8 cellular contexts compared by ENCODE assay signal in genomic region chr6:3258720-3259490, GRCh38. TPM values are rescaled to one million over a fixed set of nuclear protein-coding genes. Genes with fewer than 3 reads are reported as not detected.
DNase-seq lines count a peak whose midpoint lies in the region; ATAC-seq and TF ChIP-seq lines count a peak whose summit lies in the region.

TSS of gene PSMG4 (plus strand) at chr6:3258947. CDS start at chr6:3259023, 76 bp downstream.

- H3K27ac ChIP-seq in DND-41 (ENCODE audit: low read length) (peak within 1 kb of the TSS; percentile 87), GM23248 (peak within 1 kb of the TSS; percentile 49)
- peak within 1 kb of the TSS; percentile 80 for H3K27ac ChIP-seq in naive thymus-derived CD4-positive, alpha-beta T cell (ENCODE audit: low read depth, low read length)

- H3K4me1 Mint-ChIP-seq in activated T-helper 1 cell treated with anti-CD3 and anti-CD28 coated beads, Interleukin-12 subunit alpha, Interleukin-12 subunit beta, Interleukin-2, Interleukin-4 antibody, amounts not matched to agents 30 ng/mL and 10 ng/mL and 1 ng/mL, durations not matched to agents 14 hours and 24 hours and 36 hours (ENCODE audit: low read depth), result peaks cover 39% of the 10 kb centered on the region
- peaks cover 28 to 45% (median 42%) of the 10 kb centered on the region in 7 donors for H3K4me1 Mint-ChIP-seq in naive thymus-derived CD4-positive, alpha-beta T cell
- peaks cover 39% of the 10 kb centered on the region for H3K4me1 Mint-ChIP-seq in stimulated activated effector memory CD8-positive, alpha-beta T cell treated with anti-CD3 and anti-CD28 coated beads, Interleukin-12 subunit alpha, Interleukin-12 subunit beta, amount 100 ng/mL, for 72 hours

- H3K27me3 ChIP-seq in DND-41 (ENCODE audit: insufficient read depth, low read length, poor library complexity) (no peaks in the 10 kb centered on the region), GM23248 (replicated peaks; ENCODE audit: insufficient read depth) (no peaks in the 10 kb centered on the region)
- H3K27me3 ChIP-seq in naive thymus-derived CD4-positive, alpha-beta T cell (ENCODE audit: control insufficient read depth in 2 of 2, insufficient read depth in 2 of 2, low read length in 2 of 2), result no peaks in the 10 kb centered on the region

- peaks cover 52% of the 10 kb centered on the region for H3K79me2 ChIP-seq in DND-41 (ENCODE audit: insufficient read depth, low read length)
- peaks cover 46% of the 10 kb centered on the region for H3K79me2 ChIP-seq in GM23248 (ENCODE audit: insufficient read depth)

- H3K9me2 ChIP-seq in GM23248 (ENCODE audit: insufficient read depth), result no peaks in the 10 kb centered on the region

- H3K4me1 ChIP-seq in DND-41 (ENCODE audit: insufficient read depth, low read length) (peaks cover 48% of the 10 kb centered on the region), GM23248 (ENCODE audit: insufficient read depth) (peaks cover 12% of the 10 kb centered on the region)
- H3K4me1 ChIP-seq in naive thymus-derived CD4-positive, alpha-beta T cell (ENCODE audit: control insufficient read depth in 2 of 2, insufficient read depth in 2 of 2, low read length in 2 of 2), result peaks cover 19 to 26% of the 10 kb centered on the region in 2 donors

- ATAC-seq in DND-41 (ENCODE audit: insufficient read depth, low read depth), result peak; percentile 79
- ATAC-seq in naive thymus-derived CD4-positive, alpha-beta T cell, result peak; percentile 97
- ATAC-seq in stimulated activated effector memory CD8-positive, alpha-beta T cell treated with anti-CD3 and anti-CD28 coated beads, Interleukin-12 subunit alpha, Interleukin-12 subunit beta, amount 100 ng/mL, for 72 hours, result peak; percentile 87

- H3K9me3 ChIP-seq in DND-41 (ENCODE audit: insufficient read depth, low read length, severe bottlenecking) (no peaks in the 10 kb centered on the region), GM23248 (ENCODE audit: low read depth) (no peaks in the 10 kb centered on the region)
- no peaks in the 10 kb centered on the region for H3K9me3 ChIP-seq in naive thymus-derived CD4-positive, alpha-beta T cell (ENCODE audit: control insufficient read depth in 2 of 3, low read length in 3 of 3)

- peak within 1 kb of the TSS; percentile 99 for H3K4me3 Mint-ChIP-seq in activated T-helper 1 cell treated with anti-CD3 and anti-CD28 coated beads, Interleukin-12 subunit alpha, Interleukin-12 subunit beta, Interleukin-2, Interleukin-4 antibody, amounts not matched to agents 30 ng/mL and 10 ng/mL and 1 ng/mL, durations not matched to agents 14 hours and 24 hours and 36 hours
- H3K4me3 Mint-ChIP-seq in naive thymus-derived CD4-positive, alpha-beta T cell, result peak within 1 kb of the TSS; percentile 85 to 99 (median 97)
- peak within 1 kb of the TSS; percentile 93 for H3K4me3 Mint-ChIP-seq in stimulated activated effector memory CD8-positive, alpha-beta T cell treated with anti-CD3 and anti-CD28 coated beads, Interleukin-12 subunit alpha, Interleukin-12 subunit beta, amount 100 ng/mL, for 72 hours

- H3K27ac Mint-ChIP-seq in activated T-helper 1 cell treated with anti-CD3 and anti-CD28 coated beads, Interleukin-12 subunit alpha, Interleukin-12 subunit beta, Interleukin-2, Interleukin-4 antibody, amounts not matched to agents 30 ng/mL and 10 ng/mL and 1 ng/mL, durations not matched to agents 14 hours and 24 hours and 36 hours, result peak within 1 kb of the TSS; percentile 95
- peak within 1 kb of the TSS; percentile 84 to 98 (median 92) for H3K27ac Mint-ChIP-seq in naive thymus-derived CD4-positive, alpha-beta T cell
- H3K27ac Mint-ChIP-seq in stimulated activated effector memory CD8-positive, alpha-beta T cell treated with anti-CD3 and anti-CD28 coated beads, Interleukin-12 subunit alpha, Interleukin-12 subunit beta, amount 100 ng/mL, for 72 hours, result peak within 1 kb of the TSS; percentile 92

- 2% methylated on average over 41 to 72 of the region's 80 CpGs for WGBS in GM23248 (ENCODE audit: low coverage in 1 of 2, low lambda C conversion rate in 2 of 2, missing lambda C conversion rate in 2 of 2), 2 experiments

- H3K4me2 ChIP-seq in DND-41 (ENCODE audit: insufficient read depth, low read length) (peak within 1 kb of the TSS; percentile 97), GM23248 (ENCODE audit: unreplicated experiment) (peak within 1 kb of the TSS; percentile 95)

- no peaks in the 10 kb centered on the region for H3F3A ChIP-seq in GM23248 (ENCODE audit: insufficient read depth)

- TF ChIP-seq CTCF in DND-41 (IDR thresholded peaks at IDR 0.05; ENCODE audit: borderline replicate concordance, extremely low read depth, low read length, poor library complexity, severe bottlenecking), result no peak

- in situ Hi-C loops in GM23248 (cut with MboI), result no loop called here

- DNase-seq in DND-41 (peak; percentile 91), GM23248 (peak; percentile 95), LHCN-M2 (ENCODE audit: low read depth) (peak; percentile 84), RKO (ENCODE audit: low spot score) (peak; percentile 85), fibroblast of gingiva (ENCODE audit: low read depth) (peak; percentile 88)
- peak; percentile 91 for DNase-seq in activated T-helper 1 cell treated with anti-CD3 and anti-CD28 coated beads, Interleukin-12 subunit alpha, Interleukin-12 subunit beta, Interleukin-2, Interleukin-4 antibody, amounts not matched to agents 30 ng/mL and 10 ng/mL and 1 ng/mL, durations not matched to agents 14 hours and 24 hours and 36 hours (ENCODE audit: low spot score)
- peak; percentile 81 to 98 (median 89) for DNase-seq in naive thymus-derived CD4-positive, alpha-beta T cell
- DNase-seq in stimulated activated effector memory CD8-positive, alpha-beta T cell treated with anti-CD3 and anti-CD28 coated beads, Interleukin-12 subunit alpha, Interleukin-12 subunit beta, amount 100 ng/mL, for 72 hours (ENCODE audit: low spot score in 2 of 2), result peak; percentile 94 to 98

- peak within 1 kb of the TSS; percentile 96 for H2AFZ ChIP-seq in DND-41 (ENCODE audit: low read depth, low read length)
- H2AFZ ChIP-seq in GM23248, result peak within 1 kb of the TSS; percentile 87

- peak within 1 kb of the TSS; percentile 99 to 100 for H3K4me3 ChIP-seq in DND-41 (ENCODE audit: low read depth in 1 of 2, low read length in 2 of 2)
- peak within 1 kb of the TSS; percentile 85 for H3K4me3 ChIP-seq in GM23248
- peak within 1 kb of the TSS; percentile 85 for H3K4me3 ChIP-seq in naive thymus-derived CD4-positive, alpha-beta T cell (ENCODE audit: low read length)

- H3K36me3 ChIP-seq in DND-41 (ENCODE audit: insufficient read depth, low read length) (peaks cover 36% of the 10 kb centered on the region), GM23248 (ENCODE audit: low read depth) (no peaks in the 10 kb centered on the region)
- H3K36me3 ChIP-seq in naive thymus-derived CD4-positive, alpha-beta T cell (ENCODE audit: control insufficient read depth in 2 of 3, insufficient read depth in 3 of 3, low read length in 3 of 3), result peaks cover 0 to 14% (median 1%) of the 10 kb centered on the region in 3 experiments

- peaks cover 43% of the 10 kb centered on the region for H4K20me1 ChIP-seq in DND-41 (ENCODE audit: insufficient read depth, low read length)
- H4K20me1 ChIP-seq in GM23248 (ENCODE audit: insufficient read depth), result no peaks in the 10 kb centered on the region

- CTCF ChIA-PET in naive thymus-derived CD4-positive, alpha-beta T cell (lab: Charles Lee), result interaction anchor here (0.9 to 1.0 kb wide), 2 partner anchors 11 to 136 kb away, joined by 3 to 4 read pairs; no protein-coding TSS in a partner anchor

- POLR2A ChIA-PET in naive thymus-derived CD4-positive, alpha-beta T cell (lab: Charles Lee), result interaction anchor here (1.5 to 1.8 kb wide), 3 partner anchors 101 to 762 kb away, joined by 3 to 5 read pairs (median 5); partner anchors contain the start of genes FAM50B and TUBB2A

- intact Hi-C loops in activated T-helper 1 cell treated with anti-CD3 and anti-CD28 coated beads, Interleukin-12 subunit alpha, Interleukin-12 subunit beta, Interleukin-2, Interleukin-4 antibody, amounts not matched to agents 30 ng/mL and 10 ng/mL and 1 ng/mL, durations not matched to agents 14 hours and 24 hours and 36 hours (cut with micrococcal nuclease), result loop anchor here (1.0 to 2.0 kb wide), 11 partner anchors 50 to 876 kb away; partner anchors contain the start of genes BPHL, ECI2, FAM50B and NQO2
- intact Hi-C loops in naive thymus-derived CD4-positive, alpha-beta T cell (cut with micrococcal nuclease), result loop anchor here (1.0 to 10.0 kb wide), 14 partner anchors 97 to 1014 kb away; partner anchors contain the start of genes BPHL (in 2 of the 2), TUBB2A (in 2 of the 2), WRNIP1 (in 2 of the 2) and ECI2 (in 1 of the 2)

- peaks cover 18% of the 10 kb centered on the region for H3K36me3 Mint-ChIP-seq in activated T-helper 1 cell treated with anti-CD3 and anti-CD28 coated beads, Interleukin-12 subunit alpha, Interleukin-12 subunit beta, Interleukin-2, Interleukin-4 antibody, amounts not matched to agents 30 ng/mL and 10 ng/mL and 1 ng/mL, durations not matched to agents 14 hours and 24 hours and 36 hours (ENCODE audit: low read depth)
- H3K36me3 Mint-ChIP-seq in naive thymus-derived CD4-positive, alpha-beta T cell, result peaks cover 0 to 5% (median 3%) of the 10 kb centered on the region in 5 donors
- H3K36me3 Mint-ChIP-seq in stimulated activated effector memory CD8-positive, alpha-beta T cell treated with anti-CD3 and anti-CD28 coated beads, Interleukin-12 subunit alpha, Interleukin-12 subunit beta, amount 100 ng/mL, for 72 hours, result peaks cover 26% of the 10 kb centered on the region

- H3K9ac ChIP-seq in DND-41 (ENCODE audit: low read depth, low read length), result peak within 1 kb of the TSS; percentile 95
- H3K9ac ChIP-seq in GM23248, result peak within 1 kb of the TSS; percentile 79

- H3K9me3 Mint-ChIP-seq in activated T-helper 1 cell treated with anti-CD3 and anti-CD28 coated beads, Interleukin-12 subunit alpha, Interleukin-12 subunit beta, Interleukin-2, Interleukin-4 antibody, amounts not matched to agents 30 ng/mL and 10 ng/mL and 1 ng/mL, durations not matched to agents 14 hours and 24 hours and 36 hours, result peaks cover 4% of the 10 kb centered on the region
- peaks cover 0 to 5% (median 1%) of the 10 kb centered on the region in 11 donors for H3K9me3 Mint-ChIP-seq in naive thymus-derived CD4-positive, alpha-beta T cell
- H3K9me3 Mint-ChIP-seq in stimulated activated effector memory CD8-positive, alpha-beta T cell treated with anti-CD3 and anti-CD28 coated beads, Interleukin-12 subunit alpha, Interleukin-12 subunit beta, amount 100 ng/mL, for 72 hours, result no peaks in the 10 kb centered on the region

- peaks cover 11% of the 10 kb centered on the region for H3K27me3 Mint-ChIP-seq in activated T-helper 1 cell treated with anti-CD3 and anti-CD28 coated beads, Interleukin-12 subunit alpha, Interleukin-12 subunit beta, Interleukin-2, Interleukin-4 antibody, amounts not matched to agents 30 ng/mL and 10 ng/mL and 1 ng/mL, durations not matched to agents 14 hours and 24 hours and 36 hours (ENCODE audit: insufficient read depth)
- peaks cover 0 to 25% (median 0%) of the 10 kb centered on the region in 5 donors for H3K27me3 Mint-ChIP-seq in naive thymus-derived CD4-positive, alpha-beta T cell

RNA-seq across cellular contexts. Expression of gene PSMG4, which starts in this region (rescaled TPM):
- 20.0 and 24.5 TPM in 2 replicates for total RNA-seq in GM23248 (2014; rRNA removed; shearing (Covaris generic))
- polyA plus RNA-seq in GM23248 (2016; fragmentation: Nextera tagmentation; extraction: Ambion mirVana), result 46.9 and 47.1 TPM in 2 replicates
- 29.9 and 30.6 TPM in 2 replicates for total RNA-seq in LHCN-M2 (2014; rRNA removed)
- polyA plus RNA-seq in LHCN-M2 (2012), result 25.7 TPM
- 32.1 and 35.4 TPM in 2 replicates for total RNA-seq in activated T-helper 1 cell treated with anti-CD3 and anti-CD28 coated beads, Interleukin-12 subunit alpha, Interleukin-12 subunit beta, Interleukin-2, Interleukin-4 antibody, amounts not matched to agents 30 ng/mL and 10 ng/mL and 1 ng/mL, durations not matched to agents 14 hours and 24 hours and 36 hours
- 10 to 100 TPM; 15.6 to 45.0 (median 27.7) TPM for total RNA-seq in naive thymus-derived CD4-positive, alpha-beta T cell
- polyA plus RNA-seq in naive thymus-derived CD4-positive, alpha-beta T cell, result 10 to 100 TPM; 53.8 to 81.7 TPM

Comparison
In these comparisons a context has a peak if more than half of its experiments do, and no peak if none do; other contexts are left out.
1. Peak in every context shown above with its lines: DNase-seq, ATAC-seq, H3K4me3 ChIP-seq and H3K27ac ChIP-seq.